16 cellular contexts compared by ENCODE assay signal in the genomic region with DNA sequence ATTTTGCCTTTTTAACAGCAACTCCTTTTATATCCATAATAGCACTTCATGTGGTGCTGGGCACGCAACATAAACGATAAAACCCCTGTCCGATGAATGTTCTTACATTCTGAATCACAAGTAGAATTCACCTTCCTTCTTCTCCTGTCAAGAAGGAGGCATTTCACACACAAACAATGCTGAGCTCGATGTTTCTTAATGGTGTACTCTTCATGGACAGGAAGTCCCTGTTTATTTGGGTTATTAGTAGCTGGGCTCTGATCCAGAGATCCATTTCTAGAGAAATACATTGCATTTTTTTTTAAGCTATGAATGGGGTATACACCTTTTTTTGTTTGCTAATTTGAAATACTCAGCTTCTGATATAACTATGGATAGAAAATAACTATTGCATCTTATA.
A peak's percentile ranks its signal among the peaks of the same experiment; 100 is the strongest.
DNase-seq lines count a peak whose midpoint lies in the region; ATAC-seq and TF ChIP-seq lines count a peak whose summit lies in the region.
"Had no signal": no experiment of that assay in that cellular context is flagged by ENCODE, and none has a peak within 500 bp of the region (broad histone marks: within the 10 kb centered on the region; RNA-seq: fewer than 3 reads in every experiment).

No MANE protein-coding gene starts in this region.

- H3K4me3 ChIP-seq in LNCaP clone FGC (ENCODE audit: low read depth, low read length) (no peak overlapping the region), foreskin fibroblast (ENCODE audit: low read depth in 1 of 2, low read length in 2 of 2) (no peak overlapping the region)
- H3K4me3 ChIP-seq: MG63 had no signal

- H3K27ac ChIP-seq in substantia nigra (ENCODE audit: low read depth, low read length, poor library complexity, severe bottlenecking): no peak overlapping the region
- H3K27ac ChIP-seq: C4-2B had no signal

- peak; percentile 32 for DNase-seq in NCI-H748 (lab: John Stamatoyannopoulos, UW; ENCODE audit: unreplicated experiment)
- no peak for DNase-seq in NCI-H748 treated with DMSO at 0.1 percent for 48 hours (lab: John Stamatoyannopoulos, UW)
- peak; percentile 81 for DNase-seq in LNCaP clone FGC (ENCODE audit: low read depth)
- DNase-seq in central memory CD8-positive, alpha-beta T cell (ENCODE audit: low spot score in 2 of 2): no peak
- peak; percentile 23 to 54 for DNase-seq in foreskin fibroblast
- DNase-seq in natural killer cell: no peak
- no peak for DNase-seq in NCI-H510A (lab: John Stamatoyannopoulos, UW)
- DNase-seq in substantia nigra (lab: John Stamatoyannopoulos, UW): no peak
- DNase-seq: DMS153, KG1, MG63, NCI-H1930, NCI-H524, SHP77, SK-N-SH had no signal

- H3K36me3 Mint-ChIP-seq in central memory CD8-positive, alpha-beta T cell (ENCODE audit: insufficient read depth): peaks cover 1% of the 10 kb centered on the region
- no peaks in the 10 kb centered on the region for H3K36me3 Mint-ChIP-seq in natural killer cell

- H3K27me3 Mint-ChIP-seq in central memory CD8-positive, alpha-beta T cell: no peaks in the 10 kb centered on the region
- H3K27me3 Mint-ChIP-seq in natural killer cell (ENCODE audit: low read depth in 2 of 2): peaks cover 0 to 11% of the 10 kb centered on the region in 2 donors

- no peaks in the 10 kb centered on the region for H3K4me1 Mint-ChIP-seq in central memory CD8-positive, alpha-beta T cell
- no peaks in the 10 kb centered on the region for H3K4me1 Mint-ChIP-seq in natural killer cell

- no peak overlapping the region for H3K4me3 Mint-ChIP-seq in central memory CD8-positive, alpha-beta T cell
- H3K4me3 Mint-ChIP-seq in natural killer cell: no peak overlapping the region

- ATAC-seq in central memory CD8-positive, alpha-beta T cell (replicated peaks; ENCODE audit: extremely low read depth, poor library complexity, severe bottlenecking): no peak
- no peak for ATAC-seq in natural killer cell

- TF ChIP-seq CTCF in LNCaP clone FGC (IDR thresholded peaks at IDR 0.05; ENCODE audit: control insufficient read depth, extremely low read depth, insufficient read depth): no peak
- no peak for TF ChIP-seq CTCF in foreskin fibroblast (IDR thresholded peaks at IDR 0.05; ENCODE audit: low read depth, low read length)
- no peak for TF ChIP-seq CTCF in natural killer cell (IDR thresholded peaks at IDR 0.05)

- peak overlapping the region; percentile 25 for H3K27ac Mint-ChIP-seq in central memory CD8-positive, alpha-beta T cell (ENCODE audit: low read depth)
- H3K27ac Mint-ChIP-seq in natural killer cell: no peak overlapping the region

- intact Hi-C loops in natural killer cell (cut with micrococcal nuclease): no loop called here

- no peaks in the 10 kb centered on the region for H3K9me3 Mint-ChIP-seq in central memory CD8-positive, alpha-beta T cell
- no peaks in the 10 kb centered on the region for H3K9me3 Mint-ChIP-seq in natural killer cell

Comparison
In these comparisons a context has a peak if more than half of its experiments do, and no peak if none do; other contexts are left out.
1. DNase-seq: peak in NCI-H748 (single experiment), LNCaP clone FGC (single experiment) and foreskin fibroblast (2 of 2); none in NCI-H748 treated with DMSO at 0.1 percent for 48 hours (single experiment), central memory CD8-positive, alpha-beta T cell (0 of 2), natural killer cell (single experiment), NCI-H510A (single experiment) and substantia nigra (0 of 49).